2 cellular contexts compared by ENCODE assay signal in the genomic region with DNA sequence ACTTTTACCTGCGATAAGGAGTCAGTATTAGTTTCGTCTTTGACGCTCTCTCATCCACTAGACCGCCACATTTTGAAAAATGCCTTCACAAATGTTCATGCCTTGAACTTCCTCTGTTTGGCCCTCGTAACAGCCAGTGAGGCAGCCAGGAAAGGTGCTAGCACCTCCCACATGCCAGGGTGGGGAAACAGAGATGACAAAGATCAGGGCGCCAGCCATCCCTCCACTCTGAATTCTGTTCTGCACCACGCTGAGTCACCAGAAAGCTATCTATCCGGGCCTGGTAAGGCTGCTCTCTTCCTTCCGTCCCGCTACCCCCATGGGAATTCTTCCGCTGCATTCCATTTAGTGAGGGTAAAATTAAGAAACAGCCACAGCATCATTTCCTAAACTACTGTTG.
TF ChIP-seq lines count a peak whose summit lies in the region.

No MANE protein-coding gene starts in this region.

TF ChIP-seq in IMR-90, 13 proteins besides CTCF, POLR2A, EP300 and RAD21 (continued from another document):
- no peak for TF ChIP-seq MAFK (IDR thresholded peaks at IDR 0.05; ENCODE audit: low read depth, low read length)
- TF ChIP-seq CEBPB (IDR thresholded peaks at IDR 0.05; ENCODE audit: low read depth, low read length): 0 out of 2 replicates have a peak, but pooled peaks have one; percentile 5
- 0 out of 2 replicates have a peak, but pooled peaks have one; percentile 17 for TF ChIP-seq MAZ (IDR thresholded peaks at IDR 0.05; ENCODE audit: borderline replicate concordance, low read depth, low read length)
- TF ChIP-seq, protein P1, sequence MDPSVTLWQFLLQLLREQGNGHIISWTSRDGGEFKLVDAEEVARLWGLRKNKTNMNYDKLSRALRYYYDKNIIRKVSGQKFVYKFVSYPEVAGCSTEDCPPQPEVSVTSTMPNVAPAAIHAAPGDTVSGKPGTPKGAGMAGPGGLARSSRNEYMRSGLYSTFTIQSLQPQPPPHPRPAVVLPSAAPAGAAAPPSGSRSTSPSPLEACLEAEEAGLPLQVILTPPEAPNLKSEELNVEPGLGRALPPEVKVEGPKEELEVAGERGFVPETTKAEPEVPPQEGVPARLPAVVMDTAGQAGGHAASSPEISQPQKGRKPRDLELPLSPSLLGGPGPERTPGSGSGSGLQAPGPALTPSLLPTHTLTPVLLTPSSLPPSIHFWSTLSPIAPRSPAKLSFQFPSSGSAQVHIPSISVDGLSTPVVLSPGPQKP (IDR thresholded peaks at IDR 0.05; ENCODE audit: borderline replicate concordance, low read depth, low read length): no peak

TF ChIP-seq in HEK293T, 16 proteins besides CTCF, POLR2A, EP300 and RAD21 (continued from another document):
- TF ChIP-seq L3MBTL2 (conservative IDR thresholded peaks at IDR 0.05) (no peak), ARNT (IDR thresholded peaks at IDR 0.05) (no peak), ZNF384 (IDR thresholded peaks at IDR 0.05) (no peak), ELF4 (IDR thresholded peaks at IDR 0.05) (no peak), NFRKB (IDR thresholded peaks at IDR 0.05) (no peak), LEF1 (IDR thresholded peaks at IDR 0.05; ENCODE audit: borderline replicate concordance) (no peak), HDGF (IDR thresholded peaks at IDR 0.05; ENCODE audit: borderline replicate concordance) (no peak), CTBP1 (IDR thresholded peaks at IDR 0.05; ENCODE audit: borderline replicate concordance) (no peak), SP1 (IDR thresholded peaks at IDR 0.05) (no peak), FOXM1 (IDR thresholded peaks at IDR 0.05; ENCODE audit: borderline replicate concordance) (no peak), FOXA1 (IDR thresholded peaks at IDR 0.05) (no peak)
- TF ChIP-seq, protein P2, sequence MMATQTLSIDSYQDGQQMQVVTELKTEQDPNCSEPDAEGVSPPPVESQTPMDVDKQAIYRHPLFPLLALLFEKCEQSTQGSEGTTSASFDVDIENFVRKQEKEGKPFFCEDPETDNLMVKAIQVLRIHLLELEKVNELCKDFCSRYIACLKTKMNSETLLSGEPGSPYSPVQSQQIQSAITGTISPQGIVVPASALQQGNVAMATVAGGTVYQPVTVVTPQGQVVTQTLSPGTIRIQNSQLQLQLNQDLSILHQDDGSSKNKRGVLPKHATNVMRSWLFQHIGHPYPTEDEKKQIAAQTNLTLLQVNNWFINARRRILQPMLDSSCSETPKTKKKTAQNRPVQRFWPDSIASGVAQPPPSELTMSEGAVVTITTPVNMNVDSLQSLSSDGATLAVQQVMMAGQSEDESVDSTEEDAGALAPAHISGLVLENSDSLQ (IDR thresholded peaks at IDR 0.05): no peak
